Comparison of ENCODE assay signal across 21 cellular contexts in the genomic region with DNA sequence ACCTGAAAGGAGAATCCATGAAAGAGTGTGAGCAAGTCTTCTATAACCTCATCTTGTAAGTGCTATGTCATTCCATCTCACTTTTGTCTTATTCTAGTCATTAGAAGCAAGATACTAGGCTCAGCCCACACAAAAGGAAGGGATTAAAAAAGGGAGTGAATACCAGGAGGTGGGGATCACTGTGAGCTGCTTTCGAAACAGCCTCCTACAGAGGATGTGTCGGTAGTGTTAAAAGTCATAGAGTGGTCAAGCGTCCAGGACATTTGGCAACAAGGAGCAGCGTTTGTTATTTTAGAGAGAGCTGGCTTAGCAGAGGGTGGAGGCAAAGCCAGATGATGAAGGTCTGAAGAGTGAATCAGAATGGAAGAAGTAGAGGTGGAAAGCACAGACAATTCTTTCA. TPM values are rescaled to one million over a fixed set of nuclear protein-coding genes. Genes with fewer than 3 reads are reported as not detected.
DNase-seq lines count a peak whose midpoint lies in the region; FAIRE-seq and TF ChIP-seq lines count a peak whose summit lies in the region.
"Had no signal": no experiment of that assay in that cellular context is flagged by ENCODE, and none has a peak within 500 bp of the region (broad histone marks: within the 10 kb centered on the region; RNA-seq: fewer than 3 reads in every experiment).

No MANE protein-coding gene starts in this region.

- no peak for TF ChIP-seq POLR2A in erythroblast (IDR thresholded peaks at IDR 0.05; ENCODE audit: low read length)

- H3K27ac Mint-ChIP-seq in HFFc6 = peak overlapping the region; percentile 49
- H3K27ac Mint-ChIP-seq: activated CD4-positive, alpha-beta T cell treated with anti-CD3 and anti-CD28 coated beads, Interleukin-2, amount 10 ng/mL, durations not matched to agents 7 days and 5 days; activated naive CD4-positive, alpha-beta T cell treated with anti-CD3 and anti-CD28 coated beads for 36 hours; memory B cell; stimulated activated naive B cell treated with anti-CD40 and anti-IgM and Interleukin-4, amounts not matched to agents 10 μg/mL and 1 μg/mL and 100 μg/mL, for 72 hours had no signal

- no peaks in the 10 kb centered on the region for H3K9me3 Mint-ChIP-seq in HFFc6
- H3K9me3 Mint-ChIP-seq: activated naive CD4-positive, alpha-beta T cell treated with anti-CD3 and anti-CD28 coated beads for 36 hours; memory B cell; stimulated activated naive B cell treated with anti-CD40 and anti-IgM and Interleukin-4, amounts not matched to agents 10 μg/mL and 1 μg/mL and 100 μg/mL, for 72 hours had no signal

- POLR2A ChIA-PET in A673 (lab: Charles Lee; ENCODE audit: low non-redundant PET) = interaction anchor here (0.6 kb wide), 1 partner anchor 184 kb away, joined by 18 read pairs; no protein-coding TSS in a partner anchor

- intact Hi-C loops in A673 (cut with micrococcal nuclease; ENCODE audit: unreplicated experiment) = no loop called here

- peak overlapping the region; percentile 43; the same call in 1 of the 2 replicates for H3K4me3 Mint-ChIP-seq in HFFc6
- H3K4me3 Mint-ChIP-seq: activated CD4-positive, alpha-beta T cell treated with anti-CD3 and anti-CD28 coated beads, Interleukin-2, amount 10 ng/mL, durations not matched to agents 7 days and 5 days; activated naive CD4-positive, alpha-beta T cell treated with anti-CD3 and anti-CD28 coated beads for 36 hours; memory B cell; stimulated activated naive B cell treated with anti-CD40 and anti-IgM and Interleukin-4, amounts not matched to agents 10 μg/mL and 1 μg/mL and 100 μg/mL, for 72 hours had no signal

- DNase-seq in A673 (ENCODE audit: low spot score) = peak; percentile 24
- peak; percentile 67 for DNase-seq in HFFc6
- DNase-seq in brain microvascular endothelial cell = peak; percentile 47
- DNase-seq in kidney glomerular epithelial cell (lab: John Stamatoyannopoulos, UW) = peak; percentile 88
- no peak for DNase-seq in GM19239 (ENCODE audit: insufficient read length, low spot score)
- no peak for DNase-seq in erythroblast (lab: John Stamatoyannopoulos, UW)
- DNase-seq in cortex of kidney (lab: John Stamatoyannopoulos, UW) = no peak
- no peak for DNase-seq in NCI-H1694 (lab: John Stamatoyannopoulos, UW)
- DNase-seq: activated CD4-positive, alpha-beta T cell treated with anti-CD3 and anti-CD28 coated beads, Interleukin-2, amount 10 ng/mL, durations not matched to agents 7 days and 5 days; activated naive CD4-positive, alpha-beta T cell treated with anti-CD3 and anti-CD28 coated beads for 36 hours; Caco-2; effector memory CD4-positive, alpha-beta T cell; KBM-7; NCI-H146; SHP77 treated with DMSO at 0.1 percent for 48 hours; stimulated activated naive B cell treated with anti-CD40 and anti-IgM and Interleukin-4, amounts not matched to agents 10 μg/mL and 1 μg/mL and 100 μg/mL, for 72 hours; upper lobe of left lung had no signal

- H3K27me3 ChIP-seq in A673 (replicated peaks; ENCODE audit: insufficient read depth, low read depth, low read length, poor library complexity) (no peaks in the 10 kb centered on the region), brain microvascular endothelial cell (replicated peaks) (no peaks in the 10 kb centered on the region)
- H3K27me3 ChIP-seq: upper lobe of left lung had no signal

- TF ChIP-seq CTCF in A673 (conservative IDR thresholded peaks at IDR 0.05; ENCODE audit: low read depth, low read length) (no peak), HFFc6 (IDR thresholded peaks at IDR 0.05) (no peak), brain microvascular endothelial cell (IDR thresholded peaks at IDR 0.05; ENCODE audit: low read depth, low read length, missing control alignments) (no peak)

- no TSS peak for BruUV-seq in A673 (replicated peaks; lab: Mats Ljungman, UMichigan)

- no peaks in the 10 kb centered on the region for H3K36me3 Mint-ChIP-seq in HFFc6 (ENCODE audit: low read depth)
- H3K36me3 Mint-ChIP-seq: memory B cell; stimulated activated naive B cell treated with anti-CD40 and anti-IgM and Interleukin-4, amounts not matched to agents 10 μg/mL and 1 μg/mL and 100 μg/mL, for 72 hours had no signal

- H3K36me3 ChIP-seq in A673 (ENCODE audit: insufficient read depth, low read length, poor library complexity, severe bottlenecking) (no peaks in the 10 kb centered on the region), brain microvascular endothelial cell (replicated peaks) (no peaks in the 10 kb centered on the region)
- H3K36me3 ChIP-seq: neutrophil, upper lobe of left lung had no signal

- H3K27me3 Mint-ChIP-seq in HFFc6 (ENCODE audit: insufficient read depth) = peaks cover 1% of the 10 kb centered on the region

- H3K27ac ChIP-seq in A673 (ENCODE audit: low read depth, low read length, poor library complexity, severe bottlenecking) = no peak overlapping the region
- no peak overlapping the region for H3K27ac ChIP-seq in brain microvascular endothelial cell
- H3K27ac ChIP-seq: A549, neutrophil, upper lobe of left lung had no signal

- H3K4me1 ChIP-seq in A673 (ENCODE audit: insufficient read depth, low read length, poor library complexity, severe bottlenecking) = peaks cover 7% of the 10 kb centered on the region
- H3K4me1 ChIP-seq: A549, upper lobe of left lung had no signal

- in situ Hi-C loops in brain microvascular endothelial cell (cut with HindIII; ENCODE audit: low pct_ligation_motif_present, low sequenced_read_pairs) = no loop called here

- H3K4me1 Mint-ChIP-seq in HFFc6 (ENCODE audit: low read depth) = peaks cover 28% of the 10 kb centered on the region

- FAIRE-seq in GM19239 (lab: Jason Lieb, UNC) = no peak
- FAIRE-seq: A549, G401.6 had no signal

- CTCF ChIA-PET in A673 (lab: Charles Lee) = no interaction called here

- H3K4me3 ChIP-seq in A673 (ENCODE audit: low read depth, low read length, poor library complexity, severe bottlenecking) (no peak overlapping the region), brain microvascular endothelial cell (ENCODE audit: low read depth, low read length) (no peak overlapping the region)
- H3K4me3 ChIP-seq: A549, upper lobe of left lung had no signal

- no peaks in the 10 kb centered on the region for H3K9me3 ChIP-seq in A673 (ENCODE audit: low read depth, low read length, poor library complexity, severe bottlenecking)
- H3K9me3 ChIP-seq: A549, neutrophil, upper lobe of left lung had no signal

RNA-seq across cellular contexts. Expression of a gene that starts 11.7 kb away (rescaled TPM):
- total RNA-seq in A673 (2021) = 45.1 and 47.8 TPM in 2 replicates
- total RNA-seq in HFFc6 (2021; fragmentation: NEBNext Ultra II Directional; extraction: Animal tissue kit (Norgen Biotek cat#: 25700)) = 10 to 100 TPM; 41.4 to 51.4 (median 47.5) TPM

Comparison
In these comparisons a context has a peak if more than half of its experiments do, and no peak if none do; other contexts are left out.
1. DNase-seq: peak in A673 (single experiment), HFFc6 (single experiment), brain microvascular endothelial cell (single experiment) and kidney glomerular epithelial cell (single experiment); none in GM19239 (single experiment), erythroblast (0 of 2), cortex of kidney (single experiment) and NCI-H1694 (single experiment).